In genomic region chr14:88326352-88327103, GRCh38 we compare ENCODE assay signal across 15 cellular contexts. TPM values are rescaled to one million over a fixed set of nuclear protein-coding genes. Genes with fewer than 3 reads are reported as not detected.
DNase-seq lines count a peak whose midpoint lies in the region; ATAC-seq, FAIRE-seq and TF ChIP-seq lines count a peak whose summit lies in the region.
"Had no signal": no experiment of that assay in that cellular context is flagged by ENCODE, and none has a peak within 500 bp of the region (broad histone marks: within the 10 kb centered on the region; RNA-seq: fewer than 3 reads in every experiment).

No MANE protein-coding gene starts in this region.

- no peaks in the 10 kb centered on the region for H3K79me2 ChIP-seq in astrocyte (ENCODE audit: insufficient read depth, low read length)

- H3K27ac ChIP-seq in astrocyte (ENCODE audit: low read depth, low read length) (no peak overlapping the region), iPS-20b (ENCODE audit: low read length) (no peak overlapping the region), substantia nigra (ENCODE audit: low read depth, low read length, poor library complexity, severe bottlenecking) (peak overlapping the region; percentile 32)
- no peak overlapping the region for H3K27ac ChIP-seq in CD8-positive, alpha-beta T cell (ENCODE audit: low read depth, low read length)
- H3K27ac ChIP-seq: skin epidermis, upper lobe of left lung had no signal

- H3K27ac Mint-ChIP-seq in astrocyte (ENCODE audit: unreplicated experiment) (no peak overlapping the region), immature natural killer cell (no peak overlapping the region)
- H3K27ac Mint-ChIP-seq in CD8-positive, alpha-beta T cell: no peak overlapping the region
- H3K27ac Mint-ChIP-seq: activated B cell treated with CpG ODN at 0.5 μM for 24 hours had no signal

- intact Hi-C loops in CD8-positive, alpha-beta T cell (cut with DNase I, micrococcal nuclease): no loop called here

- H3K36me3 Mint-ChIP-seq in astrocyte (ENCODE audit: low read depth, unreplicated experiment): no peaks in the 10 kb centered on the region
- no peaks in the 10 kb centered on the region for H3K36me3 Mint-ChIP-seq in immature natural killer cell
- H3K36me3 Mint-ChIP-seq in CD8-positive, alpha-beta T cell: no peaks in the 10 kb centered on the region

- no peak for ATAC-seq in CD8-positive, alpha-beta T cell

- CTCF ChIA-PET in CD8-positive, alpha-beta T cell (lab: Charles Lee): no interaction called here

- POLR2A ChIA-PET in CD8-positive, alpha-beta T cell (lab: Charles Lee): no interaction called here

- H3K27me3 Mint-ChIP-seq in astrocyte (ENCODE audit: low read depth, unreplicated experiment) (peaks cover 55% of the 10 kb centered on the region), immature natural killer cell (ENCODE audit: low read depth in 3 of 3) (peaks cover 17 to 33% (median 28%) of the 10 kb centered on the region in 3 donors)
- H3K27me3 Mint-ChIP-seq in CD8-positive, alpha-beta T cell (ENCODE audit: low read depth): peaks cover 63% of the 10 kb centered on the region

- no peak for FAIRE-seq in astrocyte (lab: Jason Lieb, UNC)

- H3K27me3 ChIP-seq in astrocyte (ENCODE audit: insufficient read depth, low read length): peaks cover 61% of the 10 kb centered on the region
- peaks cover 91% of the 10 kb centered on the region for H3K27me3 ChIP-seq in iPS-20b (ENCODE audit: insufficient read depth, low read length)
- H3K27me3 ChIP-seq in CD8-positive, alpha-beta T cell (ENCODE audit: insufficient read depth, low read length): peaks cover 4% of the 10 kb centered on the region

- no peak overlapping the region for H2AFZ ChIP-seq in astrocyte (ENCODE audit: low read depth, low read length)

- H3K9me3 Mint-ChIP-seq in astrocyte (ENCODE audit: unreplicated experiment) (peaks cover 9% of the 10 kb centered on the region), immature natural killer cell (peaks cover 0 to 2% (median 0%) of the 10 kb centered on the region in 6 donors)
- H3K9me3 Mint-ChIP-seq in CD8-positive, alpha-beta T cell: no peaks in the 10 kb centered on the region
- H3K9me3 Mint-ChIP-seq: activated B cell treated with CpG ODN at 0.5 μM for 24 hours had no signal

- DNase-seq in NCI-H2171 treated with DMSO at 0.1 percent for 48 hours (lab: John Stamatoyannopoulos, UW): peak; percentile 21
- no peak for DNase-seq in NCI-H2171 (lab: John Stamatoyannopoulos, UW)
- DNase-seq in astrocyte (ENCODE audit: low read depth): no peak
- DNase-seq in substantia nigra (lab: John Stamatoyannopoulos, UW): peak in 10 of 49 donors; percentile 13 to 68 (median 25)
- no peak for DNase-seq in immature natural killer cell
- DNase-seq in Kasumi-1 (lab: John Stamatoyannopoulos, UW): no peak
- no peak for DNase-seq in CD8-positive, alpha-beta T cell
- DNase-seq: activated B cell treated with CpG ODN at 0.5 μM for 24 hours; activated T-cell treated with anti-CD3 and anti-CD28 coated beads, Interleukin-2, amount 50 U/mL, for 48 hours; aorta; NCI-H510A treated with DMSO at 0.1 percent for 48 hours had no signal

- TF ChIP-seq CTCF in astrocyte (IDR thresholded peaks at IDR 0.05; ENCODE audit: insufficient read depth, low read depth, low read length): no peak
- TF ChIP-seq CTCF in CD8-positive, alpha-beta T cell (IDR thresholded peaks at IDR 0.05): no peak

- H3K4me3 ChIP-seq in astrocyte (ENCODE audit: insufficient read depth, low read depth, low read length): no peak overlapping the region
- peak overlapping the region; percentile 74 for H3K4me3 ChIP-seq in iPS-20b (ENCODE audit: low read length)
- H3K4me3 ChIP-seq in CD8-positive, alpha-beta T cell (ENCODE audit: low read depth, low read length): no peak overlapping the region
- H3K4me3 ChIP-seq: skin epidermis, upper lobe of left lung had no signal

- H3K4me1 ChIP-seq in astrocyte (ENCODE audit: insufficient read depth, low read length) (no peaks in the 10 kb centered on the region), iPS-20b (ENCODE audit: insufficient read depth, low read length) (0 out of 2 replicates have a peak, but pooled peaks cover 5% of the 10 kb centered on the region)
- no peaks in the 10 kb centered on the region for H3K4me1 ChIP-seq in CD8-positive, alpha-beta T cell (ENCODE audit: insufficient read depth, low read length)

- H3K9me3 ChIP-seq in astrocyte (ENCODE audit: insufficient read depth, low read depth, low read length): no peaks in the 10 kb centered on the region
- 0 out of 2 replicates have a peak, but pooled peaks cover 4% of the 10 kb centered on the region for H3K9me3 ChIP-seq in iPS-20b (ENCODE audit: insufficient read depth, low read depth, low read length)
- H3K9me3 ChIP-seq in CD8-positive, alpha-beta T cell (ENCODE audit: low read length): no peaks in the 10 kb centered on the region
- H3K9me3 ChIP-seq: upper lobe of left lung had no signal

- H3K9ac ChIP-seq in astrocyte (ENCODE audit: low read length) (no peak overlapping the region), iPS-20b (ENCODE audit: low read depth, low read length) (peak overlapping the region; percentile 41; the same call in 1 of the 2 replicates)

- no peaks in the 10 kb centered on the region for H3K36me3 ChIP-seq in astrocyte (ENCODE audit: insufficient read depth, low read length)
- H3K36me3 ChIP-seq in iPS-20b (ENCODE audit: insufficient read depth, low read depth, low read length): no peaks in the 10 kb centered on the region
- H3K36me3 ChIP-seq in CD8-positive, alpha-beta T cell (ENCODE audit: insufficient read depth, low read length): no peaks in the 10 kb centered on the region
- H3K36me3 ChIP-seq: upper lobe of left lung had no signal

- H4K20me1 ChIP-seq in astrocyte (ENCODE audit: insufficient read depth, low read length): no peaks in the 10 kb centered on the region

- peak overlapping the region; percentile 54 for H3K4me2 ChIP-seq in astrocyte (ENCODE audit: low read length)

- H3K4me1 Mint-ChIP-seq in astrocyte (ENCODE audit: low read depth, unreplicated experiment) (no peaks in the 10 kb centered on the region), immature natural killer cell (peaks cover 0 to 4% of the 10 kb centered on the region in 2 donors)
- H3K4me1 Mint-ChIP-seq in CD8-positive, alpha-beta T cell (ENCODE audit: low read depth): peaks cover 4% of the 10 kb centered on the region

- H3K4me3 Mint-ChIP-seq in astrocyte (ENCODE audit: unreplicated experiment) (peak overlapping the region; percentile 40), immature natural killer cell (no peak overlapping the region)
- H3K4me3 Mint-ChIP-seq in CD8-positive, alpha-beta T cell: no peak overlapping the region
- H3K4me3 Mint-ChIP-seq: activated B cell treated with CpG ODN at 0.5 μM for 24 hours had no signal

RNA-seq across cellular contexts. Expression of gene KCNK10, which starts 3.5 kb away (rescaled TPM):
- 0.12 and 0.14 TPM in 2 replicates for total RNA-seq in astrocyte
- not detected for polyA plus RNA-seq in immature natural killer cell
- total RNA-seq in CD8-positive, alpha-beta T cell: not detected
- total RNA-seq: aorta, LHCN-M2 had no signal
- polyA plus RNA-seq: aorta had no signal

RNA-seq across cellular contexts. Expression of gene SPATA7, which starts 58.9 kb away (rescaled TPM):
- 5.9 and 6.5 TPM in 2 replicates for total RNA-seq in astrocyte
- polyA plus RNA-seq in immature natural killer cell: 1 to 10 TPM; 1.5 to 4.6 (median 4.3) TPM
- 1 to 10 TPM; 1.9 to 3.2 TPM for total RNA-seq in CD8-positive, alpha-beta T cell
